In the genomic region with DNA sequence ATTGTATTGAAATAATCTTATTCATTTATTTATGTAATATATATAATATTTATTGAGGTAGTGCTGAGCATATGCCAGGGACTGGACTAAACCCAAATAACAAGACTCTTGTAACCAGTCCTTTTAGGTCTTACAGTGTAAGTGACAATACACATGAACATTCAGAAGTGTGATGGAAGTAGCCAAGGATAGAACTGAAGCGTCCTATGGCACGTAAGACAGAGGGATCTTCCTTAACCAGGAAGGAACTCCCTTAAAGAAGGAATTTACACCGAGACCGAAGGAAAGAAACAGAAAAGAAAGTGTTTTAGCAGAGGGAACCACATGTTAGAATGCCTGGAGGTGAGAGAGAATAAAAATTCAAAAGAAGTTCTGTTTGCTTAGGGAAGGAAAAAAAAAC, we compare ENCODE assay signal across 16 cellular contexts. TPM values are rescaled to one million over a fixed set of nuclear protein-coding genes. Genes with fewer than 3 reads are reported as not detected.
DNase-seq lines count a peak whose midpoint lies in the region; TF ChIP-seq lines count a peak whose summit lies in the region.
"Had no signal": no experiment of that assay in that cellular context is flagged by ENCODE, and none has a peak within 500 bp of the region (broad histone marks: within the 10 kb centered on the region; RNA-seq: fewer than 3 reads in every experiment).

No MANE protein-coding gene starts in this region.

- no peak for TF ChIP-seq POLR2A in breast epithelium (IDR thresholded peaks at IDR 0.05)

- H3K36me3 ChIP-seq in breast epithelium = no peaks in the 10 kb centered on the region
- H3K36me3 ChIP-seq in liver (ENCODE audit: control insufficient read depth in 4 of 4, insufficient read depth in 3 of 4, low read depth in 1 of 4, low read length in 3 of 4) = no peaks in the 10 kb centered on the region
- no peaks in the 10 kb centered on the region for H3K36me3 ChIP-seq in urinary bladder (ENCODE audit: insufficient read depth)

- H3K4me1 Mint-ChIP-seq in MCF 10A (ENCODE audit: insufficient read depth, unreplicated experiment) (peaks cover 39% of the 10 kb centered on the region), immature natural killer cell (no peaks in the 10 kb centered on the region)

- WGBS in liver = 44% methylated on average over 4 of the region's 4 CpGs
- 64% methylated on average over 4 of the region's 4 CpGs for WGBS in urinary bladder

- H3K27me3 ChIP-seq in breast epithelium = no peaks in the 10 kb centered on the region
- H3K27me3 ChIP-seq in liver (ENCODE audit: control insufficient read depth in 4 of 4, insufficient read depth in 4 of 4, low read length in 3 of 4) = no peaks in the 10 kb centered on the region
- H3K27me3 ChIP-seq: testis had no signal

- H3K27ac Mint-ChIP-seq in MCF 10A (ENCODE audit: low read depth, unreplicated experiment) (peak overlapping the region; percentile 99), immature natural killer cell (no peak overlapping the region)

- H3K4me1 ChIP-seq in breast epithelium (no peaks in the 10 kb centered on the region), liver (ENCODE audit: control insufficient read depth in 4 of 4, insufficient read depth in 4 of 4, low read length in 3 of 4) (peaks cover 0 to 11% (median 5%) of the 10 kb centered on the region in 4 donors), urinary bladder (ENCODE audit: insufficient read depth) (no peaks in the 10 kb centered on the region)

- peak; percentile 49 for DNase-seq in MCF 10A (ENCODE audit: unreplicated experiment)
- DNase-seq in breast epithelium (ENCODE audit: low spot score in 2 of 2) = no peak
- peak; percentile 39 for DNase-seq in dermis blood vessel endothelial cell
- no peak for DNase-seq in immature natural killer cell
- DNase-seq in NCI-H146 (lab: John Stamatoyannopoulos, UW) = no peak
- DNase-seq in GF-D8 (lab: John Stamatoyannopoulos, UW) = no peak
- DNase-seq: 8988T; activated CD4-positive, alpha-beta T cell treated with anti-CD3 and anti-CD28 coated beads for 48 hours; activated effector memory CD4-positive, alpha-beta T cell treated with Interleukin-2 at 50 U/mL for 16 hours; GOT3; NCI-H1417 treated with DMSO at 0.1 percent for 48 hours; testis had no signal

- intact Hi-C loops in MCF 10A (cut with micrococcal nuclease) = loop anchor here (1.0 kb wide), 2 partner anchors 32 to 36 kb away; no protein-coding TSS in a partner anchor
- intact Hi-C loops in breast epithelium (cut with DNase I; ENCODE audit: low total_unique reads) = no loop called here

- TF ChIP-seq CTCF in MCF 10A (IDR thresholded peaks at IDR 0.05; ENCODE audit: unreplicated experiment) (no peak), breast epithelium (IDR thresholded peaks at IDR 0.05) (no peak), liver (IDR thresholded peaks at IDR 0.05; ENCODE audit: low read depth, low read length, missing input control) (no peak)

- BruUV-seq in MCF 10A (replicated peaks; lab: Mats Ljungman, UMichigan) = no TSS peak

- POLR2A ChIA-PET in MCF 10A (lab: Yijun Ruan, JAX) = interaction anchor here (0.6 to 6.1 kb wide), 23 partner anchors 10 to 1781 kb away, joined by 3 to 132 read pairs (median 9); partner anchors contain the start of genes CLDN1 and P3H2

- H3K9ac ChIP-seq in liver (ENCODE audit: low read depth in 1 of 2, low read length in 2 of 2) = peak overlapping the region; percentile 71 to 77

- H3K36me3 Mint-ChIP-seq in MCF 10A (ENCODE audit: insufficient read depth, unreplicated experiment) = peaks cover 7% of the 10 kb centered on the region
- no peaks in the 10 kb centered on the region for H3K36me3 Mint-ChIP-seq in immature natural killer cell

- TF ChIP-seq RAD21 in liver (IDR thresholded peaks at IDR 0.05) = no peak

- H3K4me3 ChIP-seq in breast epithelium (peak overlapping the region in 1 of 3 donors; percentile 4), liver (ENCODE audit: low read depth in 1 of 3, low read length in 3 of 3) (peak overlapping the region in 2 of 3 donors; percentile 23 to 27), urinary bladder (ENCODE audit: low read depth, low read length) (no peak overlapping the region)
- H3K4me3 ChIP-seq: lung, testis had no signal

- H3K4me3 Mint-ChIP-seq in MCF 10A (ENCODE audit: unreplicated experiment) = peak overlapping the region; percentile 58
- no peak overlapping the region for H3K4me3 Mint-ChIP-seq in immature natural killer cell

- H3K9me3 ChIP-seq in breast epithelium = no peaks in the 10 kb centered on the region
- no peaks in the 10 kb centered on the region for H3K9me3 ChIP-seq in liver (ENCODE audit: control insufficient read depth in 4 of 4, low read length in 3 of 4)
- H3K9me3 ChIP-seq: testis had no signal

- no peaks in the 10 kb centered on the region for H3K27me3 Mint-ChIP-seq in MCF 10A (ENCODE audit: insufficient read depth, unreplicated experiment)
- H3K27me3 Mint-ChIP-seq in immature natural killer cell (ENCODE audit: low read depth in 3 of 3) = peaks cover 0 to 2% (median 2%) of the 10 kb centered on the region in 3 donors

- CTCF ChIA-PET in MCF 10A (lab: Yijun Ruan, JAX) = interaction anchor here (1.4 to 2.1 kb wide), 4 partner anchors 22 to 121 kb away, joined by 5 to 22 read pairs (median 10); partner anchors contain the start of gene CLDN1

- H3K27ac ChIP-seq in breast epithelium = peak overlapping the region in 1 of 2 donors; percentile 81
- H3K27ac ChIP-seq in liver (ENCODE audit: low read depth in 1 of 2, low read length in 2 of 2) = peak overlapping the region; percentile 87 to 90
- peak overlapping the region; percentile 5 for H3K27ac ChIP-seq in urinary bladder (ENCODE audit: low read depth)

- H3K9me3 Mint-ChIP-seq in MCF 10A (ENCODE audit: unreplicated experiment) (peaks cover 6% of the 10 kb centered on the region), immature natural killer cell (peaks cover 0 to 5% (median 2%) of the 10 kb centered on the region in 6 donors)

TF ChIP-seq in liver, 16 proteins besides CTCF, POLR2A, EP300 and RAD21 (continues in another document):
- TF ChIP-seq FOXA2 (IDR thresholded peaks at IDR 0.05) (no peak), JUND (IDR thresholded peaks at IDR 0.05) (no peak), SP1 (IDR thresholded peaks at IDR 0.05) (no peak), RXRA (IDR thresholded peaks at IDR 0.05) (no peak), HNF4A (conservative IDR thresholded peaks at IDR 0.05) (no peak), MAX (IDR thresholded peaks at IDR 0.05) (no peak), FOXA1 (IDR thresholded peaks at IDR 0.05) (no peak), EGR1 (IDR thresholded peaks at IDR 0.05; ENCODE audit: low read depth in 2 of 2) (no peak)
- TF ChIP-seq, protein P1, sequence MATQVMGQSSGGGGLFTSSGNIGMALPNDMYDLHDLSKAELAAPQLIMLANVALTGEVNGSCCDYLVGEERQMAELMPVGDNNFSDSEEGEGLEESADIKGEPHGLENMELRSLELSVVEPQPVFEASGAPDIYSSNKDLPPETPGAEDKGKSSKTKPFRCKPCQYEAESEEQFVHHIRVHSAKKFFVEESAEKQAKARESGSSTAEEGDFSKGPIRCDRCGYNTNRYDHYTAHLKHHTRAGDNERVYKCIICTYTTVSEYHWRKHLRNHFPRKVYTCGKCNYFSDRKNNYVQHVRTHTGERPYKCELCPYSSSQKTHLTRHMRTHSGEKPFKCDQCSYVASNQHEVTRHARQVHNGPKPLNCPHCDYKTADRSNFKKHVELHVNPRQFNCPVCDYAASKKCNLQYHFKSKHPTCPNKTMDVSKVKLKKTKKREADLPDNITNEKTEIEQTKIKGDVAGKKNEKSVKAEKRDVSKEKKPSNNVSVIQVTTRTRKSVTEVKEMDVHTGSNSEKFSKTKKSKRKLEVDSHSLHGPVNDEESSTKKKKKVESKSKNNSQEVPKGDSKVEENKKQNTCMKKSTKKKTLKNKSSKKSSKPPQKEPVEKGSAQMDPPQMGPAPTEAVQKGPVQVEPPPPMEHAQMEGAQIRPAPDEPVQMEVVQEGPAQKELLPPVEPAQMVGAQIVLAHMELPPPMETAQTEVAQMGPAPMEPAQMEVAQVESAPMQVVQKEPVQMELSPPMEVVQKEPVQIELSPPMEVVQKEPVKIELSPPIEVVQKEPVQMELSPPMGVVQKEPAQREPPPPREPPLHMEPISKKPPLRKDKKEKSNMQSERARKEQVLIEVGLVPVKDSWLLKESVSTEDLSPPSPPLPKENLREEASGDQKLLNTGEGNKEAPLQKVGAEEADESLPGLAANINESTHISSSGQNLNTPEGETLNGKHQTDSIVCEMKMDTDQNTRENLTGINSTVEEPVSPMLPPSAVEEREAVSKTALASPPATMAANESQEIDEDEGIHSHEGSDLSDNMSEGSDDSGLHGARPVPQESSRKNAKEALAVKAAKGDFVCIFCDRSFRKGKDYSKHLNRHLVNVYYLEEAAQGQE (IDR thresholded peaks at IDR 0.05) = no peak
- TF ChIP-seq, protein P2, sequence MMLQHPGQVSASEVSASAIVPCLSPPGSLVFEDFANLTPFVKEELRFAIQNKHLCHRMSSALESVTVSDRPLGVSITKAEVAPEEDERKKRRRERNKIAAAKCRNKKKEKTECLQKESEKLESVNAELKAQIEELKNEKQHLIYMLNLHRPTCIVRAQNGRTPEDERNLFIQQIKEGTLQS (IDR thresholded peaks at IDR 0.05) = no peak

RNA-seq across cellular contexts. Expression of gene CLDN1, which starts 23.6 kb away (rescaled TPM):
- total RNA-seq in MCF 10A (2022) (197 and 263 TPM in 2 replicates), breast epithelium (10 to 100 TPM in 1 of 3 donors, 1 to 10 TPM in 1, under 1 TPM in 1; 0.80 to 51.8 (median 2.9) TPM), dermis blood vessel endothelial cell (0.68 and 0.79 TPM in 2 replicates), liver (10 to 100 TPM; 85.2 to 92.0 TPM), urinary bladder (13.2 TPM)
- polyA plus RNA-seq in liver (10 to 100 TPM; 57.8 to 89.4 TPM), urinary bladder (15.8 TPM), immature natural killer cell (not detected)

RNA-seq across cellular contexts. Expression of gene CLDN16, which starts 42.1 kb away (rescaled TPM):
- total RNA-seq in MCF 10A (2022) = 0.23 TPM in 1 of 2 replicates, not detected in the other
- total RNA-seq in breast epithelium = under 1 TPM in 1 of 3 donors, not detected in 2; 0.29 TPM
- 0.09 and 0.34 TPM in 2 replicates for total RNA-seq in dermis blood vessel endothelial cell
- under 1 TPM; 0.75 to 0.89 TPM for total RNA-seq in liver
- under 1 TPM; 0.22 to 0.64 TPM for polyA plus RNA-seq in liver
- total RNA-seq in urinary bladder = 0.37 TPM
- polyA plus RNA-seq in urinary bladder = 0.16 TPM
- not detected for polyA plus RNA-seq in immature natural killer cell
- total RNA-seq: pulmonary artery endothelial cell had no signal

Comparison
In these comparisons a context has a peak if more than half of its experiments do, and no peak if none do; other contexts are left out.
1. DNase-seq: peak in MCF 10A (single experiment) and dermis blood vessel endothelial cell (single experiment); none in breast epithelium (0 of 2), immature natural killer cell (0 of 3), NCI-H146 (single experiment) and GF-D8 (single experiment).